ENCODE assay signal across 35 cellular contexts in the genomic region with DNA sequence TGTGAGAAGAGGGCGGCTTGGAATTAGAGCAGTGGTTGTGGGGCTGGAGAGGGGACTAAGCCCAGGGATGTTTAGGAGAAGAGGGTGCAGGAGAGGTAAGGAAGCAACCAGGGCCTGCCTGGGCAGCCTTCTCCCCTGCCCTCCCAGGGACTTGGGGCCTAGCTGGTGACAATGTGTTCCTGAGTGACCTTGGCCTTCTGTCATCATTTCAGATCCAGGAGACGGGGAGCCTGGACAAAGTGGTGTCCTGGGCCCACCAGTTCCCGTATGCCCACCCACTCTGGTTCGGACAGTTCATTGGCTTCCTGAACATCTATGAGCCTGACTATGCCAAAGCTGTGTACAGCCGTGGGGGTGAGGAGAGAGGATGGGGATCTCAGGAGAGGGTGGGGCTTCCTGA. TPM values are rescaled to one million over a fixed set of nuclear protein-coding genes. Genes with fewer than 3 reads are reported as not detected.
"Had no signal": no experiment of that assay in that cellular context is flagged by ENCODE, and none has a peak within 500 bp of the region (broad histone marks: within the 10 kb centered on the region; RNA-seq: fewer than 3 reads in every experiment).

No MANE protein-coding gene starts in this region.

- H3K9me3 Mint-ChIP-seq: activated CD8-positive, alpha-beta T cell treated with anti-CD3 and anti-CD28 coated beads for 36 hours; activated naive CD4-positive, alpha-beta T cell treated with anti-CD3 and anti-CD28 coated beads for 36 hours; activated naive CD4-positive, alpha-beta T cell treated with anti-CD3 and anti-CD28 coated beads, Interleukin-2, amount 50 U/mL, for 24 hours; activated naive CD8-positive, alpha-beta T cell treated with anti-CD3 and anti-CD28 coated beads, Interleukin-2, amount 50 U/mL, for 24 hours; activated T-cell treated with anti-CD3 and anti-CD28 coated beads, Interleukin-2, amount 50 U/mL, for 4 hours; activated T-helper 17 cell treated with anti-CD3 and anti-CD28 coated beads, Interleukin-2, amount 50 U/mL, for 72 hours; dendritic cell treated with granulocyte-macrophage colony-stimulating factor and Interleukin-4, amounts not matched to agents 40 ng/mL and 50 ng/mL, for 4 days; T-cell had no signal

- H3K4me3 Mint-ChIP-seq: activated B cell treated with CpG ODN at 0.5 μM for 24 hours; activated CD8-positive, alpha-beta T cell treated with anti-CD3 and anti-CD28 coated beads for 36 hours; activated naive CD4-positive, alpha-beta T cell treated with anti-CD3 and anti-CD28 coated beads for 36 hours; activated naive CD4-positive, alpha-beta T cell treated with anti-CD3 and anti-CD28 coated beads, Interleukin-2, amount 50 U/mL, for 24 hours; activated naive CD8-positive, alpha-beta T cell treated with anti-CD3 and anti-CD28 coated beads for 36 hours; activated naive CD8-positive, alpha-beta T cell treated with anti-CD3 and anti-CD28 coated beads, Interleukin-2, amount 50 U/mL, for 24 hours; activated T-cell treated with anti-CD3 and anti-CD28 coated beads, Interleukin-2, amount 50 U/mL, for 4 hours; activated T-helper 17 cell treated with anti-CD3 and anti-CD28 coated beads, Interleukin-2, amount 50 U/mL, for 72 hours; central memory CD8-positive, alpha-beta T cell; dendritic cell treated with granulocyte-macrophage colony-stimulating factor and Interleukin-4, amounts not matched to agents 40 ng/mL and 50 ng/mL, for 4 days; T-cell; T-helper 1 cell treated with Interleukin-12 subunit alpha and Interleukin-12 subunit beta and Interleukin-4 antibody, amounts not matched to agents 30 μg/mL and 1 μg/mL, for 36 hours had no signal

- H3K27ac ChIP-seq: adrenal gland, body of pancreas, cardiac muscle cell, coronary artery, dorsolateral prefrontal cortex, WERI-Rb-1 had no signal

- H3K36me3 Mint-ChIP-seq: activated naive CD4-positive, alpha-beta T cell treated with anti-CD3 and anti-CD28 coated beads, Interleukin-2, amount 50 U/mL, for 24 hours; activated naive CD8-positive, alpha-beta T cell treated with anti-CD3 and anti-CD28 coated beads for 36 hours; T-cell had no signal

- H3K36me3 ChIP-seq: adrenal gland, cardiac muscle cell, WERI-Rb-1 had no signal

- H3K4me1 ChIP-seq: adrenal gland, body of pancreas had no signal

- H3K4me3 ChIP-seq: adrenal gland, body of pancreas, cardiac muscle cell, coronary artery, dorsolateral prefrontal cortex, esophagus squamous epithelium had no signal

- H3K27me3 ChIP-seq: adrenal gland, body of pancreas, cardiac muscle cell, esophagus squamous epithelium had no signal

- H3K27me3 Mint-ChIP-seq: activated naive CD4-positive, alpha-beta T cell treated with anti-CD3 and anti-CD28 coated beads, Interleukin-2, amount 50 U/mL, for 24 hours; activated naive CD8-positive, alpha-beta T cell treated with anti-CD3 and anti-CD28 coated beads, Interleukin-2, amount 50 U/mL, for 24 hours had no signal

- H3K27ac Mint-ChIP-seq: activated B cell treated with CpG ODN at 0.5 μM for 24 hours; activated CD8-positive, alpha-beta T cell treated with anti-CD3 and anti-CD28 coated beads for 36 hours; activated naive CD4-positive, alpha-beta T cell treated with anti-CD3 and anti-CD28 coated beads for 36 hours; activated naive CD4-positive, alpha-beta T cell treated with anti-CD3 and anti-CD28 coated beads, Interleukin-2, amount 50 U/mL, for 24 hours; activated naive CD8-positive, alpha-beta T cell treated with anti-CD3 and anti-CD28 coated beads for 36 hours; activated naive CD8-positive, alpha-beta T cell treated with anti-CD3 and anti-CD28 coated beads, Interleukin-2, amount 50 U/mL, for 24 hours; activated T-helper 17 cell treated with anti-CD3 and anti-CD28 coated beads, Interleukin-2, amount 50 U/mL, for 72 hours; dendritic cell treated with granulocyte-macrophage colony-stimulating factor and Interleukin-4, amounts not matched to agents 40 ng/mL and 50 ng/mL, for 4 days; T-cell; T-helper 1 cell treated with Interleukin-12 subunit alpha and Interleukin-12 subunit beta and Interleukin-4 antibody, amounts not matched to agents 30 μg/mL and 1 μg/mL, for 36 hours had no signal

- DNase-seq: activated B cell treated with CpG ODN at 0.5 μM for 24 hours; activated CD4-positive, alpha-beta T cell treated with anti-CD3 and anti-CD28 coated beads for 48 hours; activated CD4-positive, alpha-beta T cell treated with anti-CD3 and anti-CD28 coated beads, Interleukin-2, amount 50 U/mL, for 1 hour; activated CD4-positive, alpha-beta T cell treated with anti-CD3 and anti-CD28 coated beads, Interleukin-2, amount 50 U/mL, for 48 hours; activated CD8-positive, alpha-beta memory T cell treated with anti-CD3 and anti-CD28 coated beads for 24 hours; activated CD8-positive, alpha-beta T cell treated with anti-CD3 and anti-CD28 coated beads for 36 hours; activated effector memory CD4-positive, alpha-beta T cell treated with anti-CD3 and anti-CD28 coated beads, Interleukin-2, amount 50 U/mL, for 16 hours; activated naive CD4-positive, alpha-beta T cell treated with anti-CD3 and anti-CD28 coated beads for 36 hours; activated naive CD8-positive, alpha-beta T cell treated with anti-CD3 and anti-CD28 coated beads for 36 hours; activated naive CD8-positive, alpha-beta T cell treated with anti-CD3 and anti-CD28 coated beads, Interleukin-2, amount 50 U/mL, for 24 hours; activated T-cell treated with anti-CD3 and anti-CD28 coated beads, Interleukin-2, amount 50 U/mL, for 4 hours; adrenal gland; amygdala; aorta; body of pancreas; dorsolateral prefrontal cortex; effector memory CD4-positive, alpha-beta T cell; erythroblast; esophagus squamous epithelium; foreskin melanocyte; head of caudate nucleus; SW 1271; T-cell; T-helper 9 cell; WERI-Rb-1 had no signal

- H3K4me1 Mint-ChIP-seq: activated B cell treated with CpG ODN at 0.5 μM for 24 hours; activated naive CD4-positive, alpha-beta T cell treated with anti-CD3 and anti-CD28 coated beads, Interleukin-2, amount 50 U/mL, for 24 hours; activated naive CD8-positive, alpha-beta T cell treated with anti-CD3 and anti-CD28 coated beads for 36 hours; activated naive CD8-positive, alpha-beta T cell treated with anti-CD3 and anti-CD28 coated beads, Interleukin-2, amount 50 U/mL, for 24 hours; central memory CD8-positive, alpha-beta T cell; T-cell had no signal

- H3K9me3 ChIP-seq: adrenal gland, body of pancreas, esophagus squamous epithelium had no signal

RNA-seq across cellular contexts. Expression of a gene that starts 11.8 kb away (rescaled TPM):
- total RNA-seq: activated B cell treated with CpG ODN at 0.5 μM for 24 hours; activated CD8-positive, alpha-beta T cell treated with anti-CD3 and anti-CD28 coated beads for 36 hours; activated naive CD4-positive, alpha-beta T cell treated with anti-CD3 and anti-CD28 coated beads for 36 hours; activated naive CD8-positive, alpha-beta T cell treated with anti-CD3 and anti-CD28 coated beads for 36 hours; cardiac muscle cell; fibroblast of lung; fibroblast of villous mesenchyme; T-helper 2 cell treated with Interferon-gamma antibody and Interleukin-4, amounts not matched to agents 100 ng/mL and 5 ng/mL, for 36 hours had no signal
